ENCODE assay signal across 4 cellular contexts in the genomic region with DNA sequence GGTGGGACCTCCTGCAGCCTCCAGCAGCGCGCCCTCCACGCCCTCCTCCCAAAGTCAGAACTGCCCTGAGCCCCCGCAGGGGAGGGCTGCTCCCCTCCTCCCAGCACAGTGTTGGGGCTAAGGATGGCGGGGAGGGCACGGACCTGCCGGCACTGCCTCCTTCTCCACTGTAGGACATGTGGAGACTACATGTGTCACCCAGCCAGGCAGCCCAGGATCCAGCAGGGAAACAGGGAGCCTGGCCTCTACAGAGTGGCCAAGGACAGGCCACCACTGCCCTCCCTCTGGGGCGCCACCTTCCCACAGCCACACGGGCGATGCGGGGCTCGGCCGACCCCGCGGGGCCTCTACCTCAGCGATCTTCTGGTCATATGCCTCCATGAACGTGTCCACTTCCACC. TPM values are rescaled to one million over a fixed set of nuclear protein-coding genes. Genes with fewer than 3 reads are reported as not detected.
DNase-seq lines count a peak whose midpoint lies in the region; TF ChIP-seq lines count a peak whose summit lies in the region.
"Not testable (repeated sequence)": the region's sequence is repeated elsewhere in the genome, so short reads cannot be mapped to it uniquely, and the experiment has no call there.

No MANE protein-coding gene starts in this region.

- not testable (repeated sequence) for H3K14ac ChIP-seq in H9 (ENCODE audit: insufficient read depth, low read length); neuronal stem cell (ENCODE audit: low read length)

- not testable (repeated sequence) for H2BK120ac ChIP-seq in H9 (ENCODE audit: low read depth, low read length, poor library complexity, severe bottlenecking); neuronal stem cell (ENCODE audit: low read depth, low read length)

- not testable (repeated sequence) for H3K9me3 Mint-ChIP-seq in H9; activated naive CD4-positive, alpha-beta T cell treated with anti-CD3 and anti-CD28 coated beads, Interleukin-2, amount 50 U/mL, for 24 hours; endodermal cell

- not testable (repeated sequence) for H3T11ph ChIP-seq in H9 (ENCODE audit: low read length)

- H3K27ac ChIP-seq in H9 (ENCODE audit: insufficient read length, low read depth, low read length); endodermal cell (ENCODE audit: low read depth, low read length); neuronal stem cell (replicated peaks; ENCODE audit: low read length): not testable (repeated sequence)

- H3K4me3 Mint-ChIP-seq in H9; activated naive CD4-positive, alpha-beta T cell treated with anti-CD3 and anti-CD28 coated beads, Interleukin-2, amount 50 U/mL, for 24 hours; endodermal cell: not testable (repeated sequence)

- not testable (repeated sequence) for H4K8ac ChIP-seq in H9 (replicated peaks; ENCODE audit: insufficient read length, low read depth, low read length)
- H4K8ac ChIP-seq in neuronal stem cell (ENCODE audit: low read depth, low read length) = peak overlapping the region; percentile 43

- H2AK5ac ChIP-seq in H9 (ENCODE audit: insufficient read length, low read length); neuronal stem cell (ENCODE audit: low read depth, low read length): not testable (repeated sequence)

- not testable (repeated sequence) for H3K23me2 ChIP-seq in H9 (ENCODE audit: insufficient read length, low read depth, low read length, poor library complexity, severe bottlenecking)

- not testable (repeated sequence) for H2BK20ac ChIP-seq in H9 (ENCODE audit: low read depth, low read length, poor library complexity, severe bottlenecking)

- not testable (repeated sequence) for H2AFZ ChIP-seq in H9 (ENCODE audit: low read length); neuronal stem cell (ENCODE audit: low read length)

- not testable (repeated sequence) for H3K9me3 ChIP-seq in H9 (ENCODE audit: control insufficient read depth, low read depth, low read length); endodermal cell (ENCODE audit: control insufficient read depth, low read length); neuronal stem cell (replicated peaks in 1 of 2; ENCODE audit: control insufficient read depth in 2 of 2, insufficient read depth in 1 of 2, low read depth in 1 of 2, low read length in 2 of 2)

- not testable (repeated sequence) for H3K27me3 ChIP-seq in H9 (ENCODE audit: insufficient read depth, low read length); endodermal cell (ENCODE audit: control insufficient read depth, insufficient read depth, low read length, poor library complexity, severe bottlenecking); neuronal stem cell (ENCODE audit: control insufficient read depth in 3 of 3, insufficient read depth in 3 of 3, low read depth in 1 of 3, low read length in 3 of 3)

- peaks cover 28 to 65% (median 48%) of the 10 kb centered on the region in 3 experiments for H3K36me3 Mint-ChIP-seq in H9 (ENCODE audit: insufficient read depth in 1 of 3, low read depth in 3 of 3)
- not testable (repeated sequence) for H3K36me3 Mint-ChIP-seq in activated naive CD4-positive, alpha-beta T cell treated with anti-CD3 and anti-CD28 coated beads, Interleukin-2, amount 50 U/mL, for 24 hours
- peaks cover 42% of the 10 kb centered on the region for H3K36me3 Mint-ChIP-seq in endodermal cell (ENCODE audit: low read depth)

- TF ChIP-seq CTCF in H9 (conservative IDR thresholded peaks at IDR 0.05); endodermal cell (conservative IDR thresholded peaks at IDR 0.05): not testable (repeated sequence)

- H3K27ac Mint-ChIP-seq in H9 = peak overlapping the region in 2 of 3 experiments; percentile 22 to 53; a peak in 1 of 7 replicates
- peak overlapping the region; percentile 35 for H3K27ac Mint-ChIP-seq in activated naive CD4-positive, alpha-beta T cell treated with anti-CD3 and anti-CD28 coated beads, Interleukin-2, amount 50 U/mL, for 24 hours
- H3K27ac Mint-ChIP-seq in endodermal cell = not testable (repeated sequence)

- H2BK5ac ChIP-seq in H9 (ENCODE audit: insufficient read length, low read length); neuronal stem cell (ENCODE audit: low read length): not testable (repeated sequence)

- not testable (repeated sequence) for H3K23ac ChIP-seq in H9 (ENCODE audit: insufficient read length, low read depth, low read length); neuronal stem cell (ENCODE audit: low read depth, low read length, poor library complexity)

- not testable (repeated sequence) for H2BK15ac ChIP-seq in H9 (ENCODE audit: low read depth, low read length); neuronal stem cell (ENCODE audit: low read length)

- H3K4me3 ChIP-seq in endodermal cell (ENCODE audit: low read length); neuronal stem cell (ENCODE audit: low read length in 2 of 2): not testable (repeated sequence)

- not testable (repeated sequence) for H3K27me3 Mint-ChIP-seq in H9 (ENCODE audit: low read depth); activated naive CD4-positive, alpha-beta T cell treated with anti-CD3 and anti-CD28 coated beads, Interleukin-2, amount 50 U/mL, for 24 hours; endodermal cell (ENCODE audit: insufficient read depth)

- not testable (repeated sequence) for H3K79me2 ChIP-seq in H9 (ENCODE audit: insufficient read depth, low read length)

- peaks cover 31% of the 10 kb centered on the region for H3K36me3 ChIP-seq in endodermal cell (ENCODE audit: control insufficient read depth, insufficient read depth, low read length)
- peaks cover 9 to 59% of the 10 kb centered on the region in 2 donors for H3K36me3 ChIP-seq in neuronal stem cell (replicated peaks in 1 of 2; ENCODE audit: control insufficient read depth in 2 of 2, insufficient read depth in 2 of 2, low read length in 2 of 2)

- not testable (repeated sequence) for H3K4me1 ChIP-seq in H9 (ENCODE audit: insufficient read depth, low read length); endodermal cell (ENCODE audit: control insufficient read depth, insufficient read depth, low read length); neuronal stem cell (ENCODE audit: control insufficient read depth in 2 of 2, insufficient read depth in 1 of 2, low read depth in 1 of 2, low read length in 2 of 2)

- not testable (repeated sequence) for DNase-seq in H9; neuronal stem cell (ENCODE audit: low spot score)
- peak; percentile 43 for DNase-seq in endodermal cell

- peaks cover 12 to 26% of the 10 kb centered on the region in 2 experiments for H3K4me1 Mint-ChIP-seq in H9
- H3K4me1 Mint-ChIP-seq in activated naive CD4-positive, alpha-beta T cell treated with anti-CD3 and anti-CD28 coated beads, Interleukin-2, amount 50 U/mL, for 24 hours; endodermal cell: not testable (repeated sequence)

- H3K79me1 ChIP-seq in H9 (ENCODE audit: insufficient read depth, low read depth, low read length, poor library complexity, severe bottlenecking); neuronal stem cell (ENCODE audit: low read depth, low read length): not testable (repeated sequence)

- H3K9ac ChIP-seq in H9 (ENCODE audit: extremely low read depth, insufficient read length, low read length); endodermal cell (ENCODE audit: extremely low read depth, low read length, poor library complexity, severe bottlenecking); neuronal stem cell (ENCODE audit: low read depth, low read length, poor library complexity): not testable (repeated sequence)

- no CpG with 5 or more reads among the region's 17 CpGs for WGBS in H9 (ENCODE audit: extremely low coverage, insufficient read length, low lambda C conversion rate)
- 94 to 95% methylated on average over 3 to 17 of the region's 17 CpGs for WGBS in endodermal cell (ENCODE audit: insufficient coverage in 1 of 2, insufficient read length in 1 of 2), 2 experiments
- no CpG with 5 or more reads among the region's 17 CpGs for WGBS in neuronal stem cell (ENCODE audit: extremely low coverage in 2 of 2, insufficient read length in 2 of 2, insufficient replicate concordance in 1 of 2), 2 donors

- not testable (repeated sequence) for H4K5ac ChIP-seq in H9 (ENCODE audit: insufficient read length, low read depth, low read length)

- H3K56ac ChIP-seq in H9 (ENCODE audit: insufficient read length, low read depth, low read length) = not testable (repeated sequence)

- not testable (repeated sequence) for H2BK12ac ChIP-seq in H9 (ENCODE audit: insufficient read length, low read depth, low read length); neuronal stem cell (ENCODE audit: low read length)

- H3K18ac ChIP-seq in H9 (ENCODE audit: insufficient read length, low read depth, low read length); neuronal stem cell (ENCODE audit: low read length): not testable (repeated sequence)

- H4K20me1 ChIP-seq in H9 (ENCODE audit: control insufficient read depth, insufficient read depth, insufficient read length) = not testable (repeated sequence)

- not testable (repeated sequence) for H3K4me2 ChIP-seq in H9 (ENCODE audit: insufficient read depth, insufficient read length, low read length); neuronal stem cell (ENCODE audit: insufficient read depth, low read length, poor library complexity, severe bottlenecking)

- not testable (repeated sequence) for H4K91ac ChIP-seq in H9 (ENCODE audit: insufficient read length, low read depth, low read length); neuronal stem cell (ENCODE audit: low read depth, low read length, poor library complexity)

- not testable (repeated sequence) for H3K4ac ChIP-seq in H9 (ENCODE audit: low read depth, low read length); neuronal stem cell (ENCODE audit: low read length)

RNA-seq across cellular contexts. Expression of a gene that starts 5.3 kb away (rescaled TPM):
- total RNA-seq in H9 (2021) = 99.3 and 101 TPM in 2 replicates
- 10 to 100 TPM; 63.8 to 98.0 TPM for total RNA-seq in endodermal cell
- polyA plus RNA-seq in endodermal cell (2013, experiment 1 of 2) = 36.8 TPM
- 29.6 TPM for polyA plus RNA-seq in endodermal cell (2013, experiment 2 of 2)
- polyA plus RNA-seq in neuronal stem cell (2013, experiment 1 of 2) = 10.9 TPM
- 10.8 TPM for polyA plus RNA-seq in neuronal stem cell (2013, experiment 2 of 2)

RNA-seq across cellular contexts. Expression of a gene that starts 39.4 kb away (rescaled TPM):
- total RNA-seq in H9 (2021) = 1.0 and 2.7 TPM in 2 replicates
- total RNA-seq in endodermal cell = 10 to 100 TPM; 12.6 to 12.8 TPM
- 15.3 TPM for polyA plus RNA-seq in endodermal cell (2013, experiment 1 of 2)
- polyA plus RNA-seq in endodermal cell (2013, experiment 2 of 2) = 26.2 TPM
- polyA plus RNA-seq in neuronal stem cell (2013, experiment 1 of 2) = 0.28 TPM
- polyA plus RNA-seq in neuronal stem cell (2013, experiment 2 of 2) = 0.22 TPM
